In the genomic region with DNA sequence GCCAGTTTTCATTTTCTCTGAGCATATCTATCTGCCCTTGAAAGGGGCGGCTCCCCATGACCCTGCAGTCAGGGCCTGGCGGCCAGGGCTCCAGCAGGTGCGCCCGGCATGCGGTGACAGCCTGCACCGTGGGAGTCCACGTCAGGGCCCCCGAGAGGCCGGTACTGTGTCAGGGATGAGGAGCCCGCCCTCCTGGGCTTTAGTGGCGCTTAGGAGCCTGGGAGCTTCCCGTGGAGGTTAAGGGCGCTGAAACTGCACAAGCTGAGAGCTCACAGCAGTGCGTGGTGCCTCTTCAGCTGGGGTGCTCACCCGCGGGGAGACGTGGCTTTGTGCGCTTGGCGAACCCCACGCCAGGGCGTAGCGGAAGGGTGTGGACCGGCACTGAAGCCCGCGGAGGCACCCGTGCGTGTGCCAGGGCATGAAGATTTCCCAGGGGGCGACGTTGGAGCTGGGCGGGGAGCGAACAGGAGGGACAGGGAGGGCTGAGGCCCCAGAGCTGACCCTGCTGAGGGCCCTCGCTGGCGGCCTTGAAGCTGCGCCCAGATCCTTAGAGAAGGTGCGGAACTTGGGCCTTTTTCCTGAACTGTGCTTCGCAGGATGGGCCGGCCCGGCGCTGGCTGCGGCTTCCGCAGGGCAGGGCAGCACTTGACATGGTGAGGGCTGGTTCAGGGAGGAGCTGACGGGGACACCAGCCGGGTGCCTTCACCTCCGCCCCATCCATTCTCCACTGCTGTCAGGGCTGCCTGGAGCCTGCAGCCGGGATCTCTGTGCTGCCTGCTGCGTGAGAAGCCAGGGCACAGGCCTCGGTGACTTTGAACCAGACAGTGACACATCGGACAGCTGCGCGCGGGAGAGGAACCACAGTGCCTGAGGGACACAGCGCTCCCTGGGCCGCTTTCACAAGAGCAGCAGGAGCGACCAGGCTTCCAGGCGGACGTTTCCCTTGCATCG, we compare ENCODE assay signal across 8 cellular contexts. TPM values are rescaled to one million over a fixed set of nuclear protein-coding genes. Genes with fewer than 3 reads are reported as not detected.
DNase-seq lines count a peak whose midpoint lies in the region; ATAC-seq and TF ChIP-seq lines count a peak whose summit lies in the region.

No MANE protein-coding gene starts in this region.

- H3K27me3 Mint-ChIP-seq in CD14-positive monocyte (ENCODE audit: low read depth in 3 of 3) (peaks cover 8 to 37% (median 18%) of the 10 kb centered on the region in 3 donors), GM23338 (ENCODE audit: insufficient read depth, low read depth, poor library complexity) (peaks cover 14% of the 10 kb centered on the region)

- H3K4me2 ChIP-seq in GM23338 = no peak overlapping the region
- H3K4me2 ChIP-seq in SU-DHL-6 (ENCODE audit: low read depth, low read length, poor library complexity, severe bottlenecking) = peak overlapping the region; percentile 58

- no TSS peak for BruUV-seq in A673 (replicated peaks; lab: Mats Ljungman, UMichigan)

- H3K27ac ChIP-seq in GM23338 (ENCODE audit: low read depth) = no peak overlapping the region
- H3K27ac ChIP-seq in SU-DHL-6 (ENCODE audit: low read depth, low read length) = peak overlapping the region; percentile 58
- no peak overlapping the region for H3K27ac ChIP-seq in A673 (ENCODE audit: low read depth, low read length, poor library complexity, severe bottlenecking)

- POLR2A ChIA-PET in A673 (lab: Charles Lee; ENCODE audit: low non-redundant PET) = no interaction called here

- H3K4me3 ChIP-seq in GM23338 (no peak overlapping the region), SU-DHL-6 (ENCODE audit: insufficient read depth, low read length, poor library complexity, severe bottlenecking) (peak overlapping the region; percentile 6), astrocyte of the spinal cord (ENCODE audit: low read depth, low read length) (peak overlapping the region; percentile 28), A673 (ENCODE audit: low read depth, low read length, poor library complexity, severe bottlenecking) (no peak overlapping the region)

- in situ Hi-C loops in astrocyte of the spinal cord (cut with HindIII; ENCODE audit: low sequenced_read_pairs) = no loop called here

- H3F3A ChIP-seq in GM23338 (replicated peaks; ENCODE audit: low read depth) = no peaks in the 10 kb centered on the region
- peaks cover 10% of the 10 kb centered on the region for H3F3A ChIP-seq in SU-DHL-6 (ENCODE audit: insufficient read depth)

- H3K9me3 ChIP-seq in SU-DHL-6 (ENCODE audit: insufficient read depth, low read length) (no peaks in the 10 kb centered on the region), A673 (ENCODE audit: low read depth, low read length, poor library complexity, severe bottlenecking) (no peaks in the 10 kb centered on the region)

- H3K9ac ChIP-seq in SU-DHL-6 (ENCODE audit: low read length) = peak overlapping the region; percentile 37

- H3K27me3 ChIP-seq in GM23338 (ENCODE audit: insufficient read depth) = no peaks in the 10 kb centered on the region
- H3K27me3 ChIP-seq in SU-DHL-6 (ENCODE audit: low read length) = no peaks in the 10 kb centered on the region
- H3K27me3 ChIP-seq in A673 (replicated peaks; ENCODE audit: insufficient read depth, low read depth, low read length, poor library complexity) = no peaks in the 10 kb centered on the region

- no peaks in the 10 kb centered on the region for H3K79me2 ChIP-seq in GM23338 (replicated peaks; ENCODE audit: insufficient read depth)
- H3K79me2 ChIP-seq in SU-DHL-6 (ENCODE audit: insufficient read depth, low read length) = no peaks in the 10 kb centered on the region

- H4K20me1 ChIP-seq in GM23338 (replicated peaks; ENCODE audit: insufficient read depth) (no peaks in the 10 kb centered on the region; the same call in 1 of the 2 replicates), SU-DHL-6 (ENCODE audit: low read depth, low read length) (no peaks in the 10 kb centered on the region)

- DNase-seq in CD14-positive monocyte (ENCODE audit: low spot score) (peak; percentile 84), GM23338 (ENCODE audit: low spot score) (peak; percentile 51), astrocyte of the spinal cord (ENCODE audit: low read depth, low spot score) (peak; percentile 21), kidney tubule cell (ENCODE audit: low spot score) (peak; percentile 77), A673 (ENCODE audit: low spot score) (no peak)
- DNase-seq in stimulated activated CD8-positive, alpha-beta memory T cell treated with anti-CD3 and anti-CD28 coated beads, Interleukin-4, amount 100 ng/mL, for 48 hours = peak; percentile 51

- H3K27ac Mint-ChIP-seq in CD14-positive monocyte (peak overlapping the region; percentile 84 to 95 (median 91)), GM23338 (no peak overlapping the region)

- H3K4me3 Mint-ChIP-seq in CD14-positive monocyte = peak overlapping the region; percentile 84 to 91
- H3K4me3 Mint-ChIP-seq in GM23338 = no peak overlapping the region; the same call in 2 of the 3 replicates

- no peaks in the 10 kb centered on the region for H3K36me3 Mint-ChIP-seq in CD14-positive monocyte
- H3K36me3 Mint-ChIP-seq in GM23338 (ENCODE audit: low read depth) = no peaks in the 10 kb centered on the region

- H3K9me2 ChIP-seq in GM23338 (ENCODE audit: insufficient read depth) = no peaks in the 10 kb centered on the region
- no peaks in the 10 kb centered on the region for H3K9me2 ChIP-seq in SU-DHL-6 (replicated peaks; ENCODE audit: insufficient read depth, low read length)

- intact Hi-C loops in CD14-positive monocyte (cut with micrococcal nuclease) = no loop called here
- intact Hi-C loops in A673 (cut with micrococcal nuclease; ENCODE audit: unreplicated experiment) = no loop called here

- peaks cover 0 to 5% (median 3%) of the 10 kb centered on the region in 7 donors for H3K9me3 Mint-ChIP-seq in CD14-positive monocyte
- no peaks in the 10 kb centered on the region for H3K9me3 Mint-ChIP-seq in GM23338

- H3K4me1 Mint-ChIP-seq in CD14-positive monocyte (peaks cover 58% of the 10 kb centered on the region), GM23338 (peaks cover 17% of the 10 kb centered on the region)

- H2AFZ ChIP-seq in GM23338 = peak overlapping the region; percentile 72
- H2AFZ ChIP-seq in SU-DHL-6 (ENCODE audit: low read depth, low read length, severe bottlenecking) = peak overlapping the region; percentile 76

- TF ChIP-seq CTCF in CD14-positive monocyte (IDR thresholded peaks at IDR 0.05) (no peak), GM23338 (conservative IDR thresholded peaks at IDR 0.05; ENCODE audit: low read depth in 2 of 2) (peak in 1 of 2 experiments; percentile 30; a peak in 1 of 4 replicates), SU-DHL-6 (IDR thresholded peaks at IDR 0.05; ENCODE audit: insufficient read depth, low read length, poor library complexity, severe bottlenecking) (no peak), astrocyte of the spinal cord (IDR thresholded peaks at IDR 0.05; ENCODE audit: low read depth, low read length) (no peak), A673 (conservative IDR thresholded peaks at IDR 0.05; ENCODE audit: low read depth, low read length) (no peak)

- H3K36me3 ChIP-seq in GM23338 (ENCODE audit: insufficient read depth) = no peaks in the 10 kb centered on the region
- no peaks in the 10 kb centered on the region for H3K36me3 ChIP-seq in SU-DHL-6 (ENCODE audit: low read length)
- no peaks in the 10 kb centered on the region for H3K36me3 ChIP-seq in A673 (ENCODE audit: insufficient read depth, low read length, poor library complexity, severe bottlenecking)

- H3K4me1 ChIP-seq in GM23338 (ENCODE audit: insufficient read depth) = peaks cover 5% of the 10 kb centered on the region; the same call in 1 of the 2 replicates
- no peaks in the 10 kb centered on the region for H3K4me1 ChIP-seq in A673 (ENCODE audit: insufficient read depth, low read length, poor library complexity, severe bottlenecking)

- peak; percentile 60 for ATAC-seq in GM23338
- no peak for ATAC-seq in HG03469 (IDR thresholded peaks at IDR 0.05; ENCODE audit: unreplicated experiment)

- CTCF ChIA-PET in A673 (lab: Charles Lee) = interaction anchor here (0.5 kb wide), 1 partner anchor 277 kb away, joined by 4 read pairs; no protein-coding TSS in a partner anchor

RNA-seq across cellular contexts. Expression of a gene that starts 32.9 kb away (rescaled TPM):
- polyA plus RNA-seq in CD14-positive monocyte (not detected), GM23338 (2016; fragmentation: Nextera tagmentation; extraction: Ambion mirVana) (not detected in 2 replicates)
- not detected in 2 replicates for total RNA-seq in GM23338 (2014; rRNA removed; shearing (Covaris generic))
- not detected in 2 replicates for total RNA-seq in A673 (2021)

RNA-seq across cellular contexts. Expression of a gene that starts 33.0 kb away (rescaled TPM):
- polyA plus RNA-seq in CD14-positive monocyte (1 to 10 TPM; 1.8 to 3.0 TPM), GM23338 (2016; fragmentation: Nextera tagmentation; extraction: Ambion mirVana) (23.8 and 26.6 TPM in 2 replicates)
- total RNA-seq in GM23338 (2014; rRNA removed; shearing (Covaris generic)) = 62.7 and 67.7 TPM in 2 replicates
- 66.8 and 86.6 TPM in 2 replicates for total RNA-seq in A673 (2021)

Comparison
In these comparisons a context has a peak if more than half of its experiments do, and no peak if none do; other contexts are left out.
1. H3K4me3 ChIP-seq: peak in SU-DHL-6 (single experiment) and astrocyte of the spinal cord (single experiment); none in GM23338 (single experiment) and A673 (single experiment).